In the genomic region with DNA sequence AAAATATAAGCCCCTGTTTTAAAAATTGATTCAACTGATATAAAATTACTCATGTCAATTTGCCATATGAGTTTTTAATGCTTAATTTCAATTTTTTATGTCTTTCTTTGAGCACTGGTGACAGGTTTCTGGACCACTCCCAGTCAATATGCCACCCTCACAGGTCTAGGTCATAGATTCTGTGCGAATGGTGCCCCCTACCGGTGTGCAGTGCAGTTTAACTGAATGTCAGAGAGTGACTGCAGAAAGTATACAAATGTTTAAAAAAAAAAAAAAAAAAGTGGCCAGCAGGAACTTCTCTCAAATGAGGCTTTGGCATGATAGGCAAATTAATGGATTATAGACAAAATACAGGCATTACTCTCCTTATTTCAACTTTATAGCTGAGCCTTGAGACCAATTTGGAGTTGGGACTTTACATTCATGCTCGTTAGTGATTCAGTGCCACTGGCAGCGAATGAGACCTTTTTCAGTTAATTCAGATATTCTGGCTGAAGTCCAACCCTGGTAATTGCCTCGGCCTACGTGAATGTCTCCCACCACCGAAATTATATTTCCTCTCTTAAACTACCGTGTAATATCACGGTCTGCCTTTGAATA, we compare ENCODE assay signal across 9 cellular contexts.
DNase-seq lines count a peak whose midpoint lies in the region; ATAC-seq and TF ChIP-seq lines count a peak whose summit lies in the region.
"Had no signal": no experiment of that assay in that cellular context is flagged by ENCODE, and none has a peak within 500 bp of the region (broad histone marks: within the 10 kb centered on the region; RNA-seq: fewer than 3 reads in every experiment).

No MANE protein-coding gene starts in this region.

- H3K9me3 ChIP-seq in WERI-Rb-1 (ENCODE audit: severe bottlenecking) (no peaks in the 10 kb centered on the region), testis (no peaks in the 10 kb centered on the region), sigmoid colon (no peaks in the 10 kb centered on the region)
- H3K9me3 ChIP-seq: BLaER1 had no signal

- no peaks in the 10 kb centered on the region for H3K36me3 ChIP-seq in WERI-Rb-1
- no peaks in the 10 kb centered on the region for H3K36me3 ChIP-seq in testis (ENCODE audit: low read depth, missing control alignments)
- H3K36me3 ChIP-seq in sigmoid colon: no peaks in the 10 kb centered on the region
- H3K36me3 ChIP-seq: BLaER1 had no signal

- peak; percentile 55 for DNase-seq in NCI-H1436 (lab: John Stamatoyannopoulos, UW)
- no peak for DNase-seq in NCI-H1436 treated with DMSO at 0.1 percent for 48 hours (lab: John Stamatoyannopoulos, UW)
- peak; percentile 61 for DNase-seq in NB4 (ENCODE audit: low read depth)
- peak; percentile 73 for DNase-seq in WERI-Rb-1
- DNase-seq in iPS DF 19.7 (ENCODE audit: low read depth, low spot score): peak; percentile 33
- DNase-seq in testis: peak; percentile 66
- no peak for DNase-seq in sigmoid colon

- H3K4me3 ChIP-seq in NB4 (ENCODE audit: low read depth, low read length): no peak overlapping the region
- H3K4me3 ChIP-seq in WERI-Rb-1 (ENCODE audit: low read depth, low read length): no peak overlapping the region
- H3K4me3 ChIP-seq in testis: no peak overlapping the region
- no peak overlapping the region for H3K4me3 ChIP-seq in sigmoid colon
- H3K4me3 ChIP-seq: BLaER1 had no signal

- no peak overlapping the region for H3K27ac ChIP-seq in WERI-Rb-1
- H3K27ac ChIP-seq in testis: peak overlapping the region in 1 of 2 donors; percentile 28
- peak overlapping the region in 1 of 4 donors; percentile 57 for H3K27ac ChIP-seq in sigmoid colon
- H3K27ac ChIP-seq: BLaER1 had no signal

- ATAC-seq in GM18858 (IDR thresholded peaks at IDR 0.05; ENCODE audit: unreplicated experiment): no peak

- no peaks in the 10 kb centered on the region for H3K27me3 ChIP-seq in WERI-Rb-1 (ENCODE audit: insufficient read depth, low read depth, severe bottlenecking)
- H3K27me3 ChIP-seq in testis: no peaks in the 10 kb centered on the region
- H3K27me3 ChIP-seq in sigmoid colon: no peaks in the 10 kb centered on the region
- H3K27me3 ChIP-seq: BLaER1 had no signal

- intact Hi-C loops in testis (cut with DNase I; ENCODE audit: low total_unique reads): no loop called here
- intact Hi-C loops in sigmoid colon (cut with DNase I): no loop called here

- 44 to 56% methylated on average over 9 of the region's 9 CpGs for WGBS in testis, 2 donors
- 9 to 46% methylated on average over 9 of the region's 9 CpGs for WGBS in sigmoid colon, 2 donors

- TF ChIP-seq CTCF in NB4 (IDR thresholded peaks at IDR 0.05; ENCODE audit: low read depth, low read length) (peak; percentile 62), WERI-Rb-1 (IDR thresholded peaks at IDR 0.05; ENCODE audit: low read depth, low read length) (peak; percentile 53), testis (IDR thresholded peaks at IDR 0.05) (peak in 2 of 3 experiments; percentile 26 to 42), sigmoid colon (IDR thresholded peaks at IDR 0.05) (no peak)

- no peak for TF ChIP-seq POLR2A in NB4 (IDR thresholded peaks at IDR 0.05; ENCODE audit: extremely low read depth, insufficient read length)
- TF ChIP-seq POLR2A in testis (IDR thresholded peaks at IDR 0.05): no peak
- no peak for TF ChIP-seq POLR2A in sigmoid colon (IDR thresholded peaks at IDR 0.05)

- no peak for TF ChIP-seq EP300 in sigmoid colon (IDR thresholded peaks at IDR 0.05)

- H3K4me1 ChIP-seq in testis (peaks cover 8% of the 10 kb centered on the region), sigmoid colon (peaks cover 0 to 6% (median 2%) of the 10 kb centered on the region in 4 donors)
- H3K4me1 ChIP-seq: BLaER1 had no signal

Comparison
In these comparisons a context has a peak if more than half of its experiments do, and no peak if none do; other contexts are left out.
1. DNase-seq: peak in NCI-H1436 (single experiment), NB4 (single experiment), WERI-Rb-1 (single experiment), iPS DF 19.7 (single experiment) and testis (single experiment); none in NCI-H1436 treated with DMSO at 0.1 percent for 48 hours (single experiment) and sigmoid colon (single experiment).
2. CTCF ChIP-seq: peak in NB4 (single experiment), WERI-Rb-1 (single experiment) and testis (2 of 3); none in sigmoid colon (0 of 4).